In the genomic region with DNA sequence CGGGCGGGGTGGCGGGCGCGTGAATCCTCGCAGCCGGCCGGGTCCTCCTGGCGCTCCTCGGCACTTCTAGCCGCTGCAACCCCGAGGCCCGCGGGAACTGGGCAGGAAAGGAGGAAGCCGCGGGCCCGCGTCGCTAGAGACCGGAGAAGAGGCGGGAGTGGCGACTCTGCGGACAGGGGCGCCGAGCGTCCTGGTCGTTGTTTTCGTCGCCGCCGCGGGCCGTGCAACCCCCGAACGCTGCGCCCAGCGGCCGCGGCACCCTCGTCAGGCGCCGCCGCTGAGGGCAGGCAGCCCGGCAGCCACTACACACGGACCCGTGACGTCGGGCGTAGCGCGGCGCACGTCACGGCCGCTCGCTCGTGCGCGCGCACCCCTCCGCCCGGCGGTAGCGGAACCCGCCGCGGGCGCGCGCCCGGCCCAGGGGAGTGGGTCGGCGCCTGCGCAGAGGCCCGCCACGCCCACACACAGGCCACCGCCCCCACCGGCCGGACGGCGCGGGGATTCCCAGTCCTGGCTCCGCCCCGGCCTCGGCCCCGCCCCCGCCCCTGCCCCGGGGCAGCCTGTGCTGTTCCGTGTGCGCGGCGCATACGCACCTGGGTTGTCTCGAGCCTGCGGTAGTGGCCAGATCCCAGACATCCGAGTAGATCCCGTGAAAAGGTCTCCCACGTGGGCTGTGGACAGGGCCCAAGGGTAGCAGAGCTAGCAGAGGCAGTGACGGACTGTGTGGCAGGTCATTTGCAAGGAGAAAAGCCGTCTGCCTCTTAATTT, we compare ENCODE assay signal across 1 cellular context.
TF ChIP-seq lines count a peak whose summit lies in the region.

A gene with protein sequence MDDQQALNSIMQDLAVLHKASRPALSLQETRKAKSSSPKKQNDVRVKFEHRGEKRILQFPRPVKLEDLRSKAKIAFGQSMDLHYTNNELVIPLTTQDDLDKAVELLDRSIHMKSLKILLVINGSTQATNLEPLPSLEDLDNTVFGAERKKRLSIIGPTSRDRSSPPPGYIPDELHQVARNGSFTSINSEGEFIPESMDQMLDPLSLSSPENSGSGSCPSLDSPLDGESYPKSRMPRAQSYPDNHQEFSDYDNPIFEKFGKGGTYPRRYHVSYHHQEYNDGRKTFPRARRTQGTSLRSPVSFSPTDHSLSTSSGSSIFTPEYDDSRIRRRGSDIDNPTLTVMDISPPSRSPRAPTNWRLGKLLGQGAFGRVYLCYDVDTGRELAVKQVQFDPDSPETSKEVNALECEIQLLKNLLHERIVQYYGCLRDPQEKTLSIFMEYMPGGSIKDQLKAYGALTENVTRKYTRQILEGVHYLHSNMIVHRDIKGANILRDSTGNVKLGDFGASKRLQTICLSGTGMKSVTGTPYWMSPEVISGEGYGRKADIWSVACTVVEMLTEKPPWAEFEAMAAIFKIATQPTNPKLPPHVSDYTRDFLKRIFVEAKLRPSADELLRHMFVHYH (minus strand): TSS at position 321 of the 768 bp plus-strand sequence. CDS start 44,846 bp downstream, outside the sequence.

TF ChIP-seq in endothelial cell of umbilical vein, 7 proteins besides CTCF, POLR2A, EP300 and RAD21 (continued from another document):
- TF ChIP-seq POLR2AphosphoS5 (IDR thresholded peaks at IDR 0.05; ENCODE audit: insufficient read depth, low read depth, low read length) = peak; percentile 93
- TF ChIP-seq JUN (IDR thresholded peaks at IDR 0.05; ENCODE audit: borderline replicate concordance, insufficient read depth, insufficient read length, low read depth) = no peak
- no peak for TF ChIP-seq GATA2 (IDR thresholded peaks at IDR 0.05; ENCODE audit: insufficient read depth, insufficient read length, low read depth, low read length)
